Comparison of ENCODE assay signal across 8 cellular contexts in genomic region chr20:18566892-18567738, GRCh38.
DNase-seq lines count a peak whose midpoint lies in the region; ATAC-seq and TF ChIP-seq lines count a peak whose summit lies in the region.

A gene with protein sequence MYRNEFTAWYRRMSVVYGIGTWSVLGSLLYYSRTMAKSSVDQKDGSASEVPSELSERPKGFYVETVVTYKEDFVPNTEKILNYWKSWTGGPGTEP (plus strand): TSS chr20:18567432. CDS start chr20:18567479, 47 bp downstream.

- ATAC-seq in GM19025 (IDR thresholded peaks at IDR 0.05; ENCODE audit: low read depth, unreplicated experiment) (peak; percentile 99), HG03342 (IDR thresholded peaks at IDR 0.05; ENCODE audit: unreplicated experiment) (peak; percentile 99)
- ATAC-seq in central memory CD8-positive, alpha-beta T cell (replicated peaks; ENCODE audit: extremely low read depth, poor library complexity, severe bottlenecking): peak; percentile 99

- peaks cover 12% of the 10 kb centered on the region for H3K4me1 Mint-ChIP-seq in central memory CD8-positive, alpha-beta T cell

- peak within 1 kb of the TSS; percentile 99 for H3K27ac Mint-ChIP-seq in central memory CD8-positive, alpha-beta T cell (ENCODE audit: low read depth)

- TF ChIP-seq CTCF in AG09309 (IDR thresholded peaks at IDR 0.05; ENCODE audit: control insufficient read depth, insufficient read depth, low read depth, low read length, missing control alignments): no peak

- H3K9me3 Mint-ChIP-seq in central memory CD8-positive, alpha-beta T cell: no peaks in the 10 kb centered on the region

- H3K36me3 Mint-ChIP-seq in central memory CD8-positive, alpha-beta T cell (ENCODE audit: insufficient read depth): peaks cover 26% of the 10 kb centered on the region

- no peaks in the 10 kb centered on the region for H3K27me3 Mint-ChIP-seq in central memory CD8-positive, alpha-beta T cell

- peak within 1 kb of the TSS; percentile 79 for H3K4me3 Mint-ChIP-seq in central memory CD8-positive, alpha-beta T cell

- DNase-seq in AG09309 (ENCODE audit: low read depth) (peak; percentile 17), NCI-H446 (lab: John Stamatoyannopoulos, UW) (peak; percentile 80 to 93), islet precursor cell (peak; percentile 94)
- DNase-seq in activated CD4-positive, CD25-positive, alpha-beta regulatory T cell treated with anti-CD3 and anti-CD28 coated beads, Interleukin-2, amount 50 U/mL, for 16 hours (ENCODE audit: low read depth, low spot score): peak; percentile 88
- peak; percentile 86 to 90 for DNase-seq in central memory CD8-positive, alpha-beta T cell (ENCODE audit: low spot score in 2 of 2)
- DNase-seq in stimulated activated CD4-positive, alpha-beta T cell treated with anti-CD3 and anti-CD28 coated beads, Interleukin-12 subunit alpha, Interleukin-12 subunit beta, amount 100 ng/mL, for 48 hours (ENCODE audit: low read depth in 2 of 3, low spot score in 1 of 3): peak; percentile 84 to 93 (median 89)

- peak within 1 kb of the TSS; percentile 72 for H3K4me3 ChIP-seq in AG09309 (ENCODE audit: control insufficient read depth, low read depth, low read length)

Comparison
In these comparisons a context has a peak if more than half of its experiments do, and no peak if none do; other contexts are left out.
1. Peak in every context shown above with its lines: DNase-seq, ATAC-seq and H3K4me3 ChIP-seq.
2. DNase-seq: peak in every context shown above with its lines; median percentile 94 in islet precursor cell; 89 in stimulated activated CD4-positive, alpha-beta T cell treated with anti-CD3 and anti-CD28 coated beads, Interleukin-12 subunit alpha, Interleukin-12 subunit beta, amount 100 ng/mL, for 48 hours; 88 in activated CD4-positive, CD25-positive, alpha-beta regulatory T cell treated with anti-CD3 and anti-CD28 coated beads, Interleukin-2, amount 50 U/mL, for 16 hours; 88 in central memory CD8-positive, alpha-beta T cell; 86 in NCI-H446; 17 in AG09309.